In the genomic region with DNA sequence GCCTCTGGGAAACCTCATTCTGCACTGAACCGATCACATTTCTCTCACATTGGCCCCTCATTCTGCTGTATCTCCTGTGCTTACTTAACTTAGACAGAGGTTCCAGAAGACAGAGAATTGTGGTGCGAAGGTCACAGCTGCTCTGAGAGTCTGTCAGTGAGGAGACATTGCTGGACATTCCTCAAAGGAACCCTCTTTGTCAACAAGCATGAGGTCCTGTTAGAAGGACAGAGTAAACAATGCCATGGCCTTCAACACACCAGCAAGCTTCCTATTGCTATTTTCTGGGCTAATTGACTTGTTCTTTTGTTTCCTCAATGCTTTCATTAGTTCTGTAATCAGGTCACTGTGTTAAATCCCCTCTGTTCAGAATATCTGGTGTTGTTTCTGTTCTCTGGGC, we compare ENCODE assay signal across 30 cellular contexts.
"Had no signal": no experiment of that assay in that cellular context is flagged by ENCODE, and none has a peak within 500 bp of the region (broad histone marks: within the 10 kb centered on the region; RNA-seq: fewer than 3 reads in every experiment).

No MANE protein-coding gene starts in this region.

- H3K36me3 ChIP-seq: adrenal gland, cardiac muscle cell, colonic mucosa had no signal

- H3K4me3 ChIP-seq: adrenal gland, body of pancreas, cardiac muscle cell, colonic mucosa had no signal

- H3K9me3 Mint-ChIP-seq: activated CD4-positive, alpha-beta memory T cell treated with anti-CD3 and anti-CD28 coated beads for 36 hours; activated CD4-positive, alpha-beta T cell treated with anti-CD3 and anti-CD28 coated beads, Interleukin-2, amount 10 ng/mL, durations not matched to agents 24 days and 14 days; activated naive CD4-positive, alpha-beta T cell treated with anti-CD3 and anti-CD28 coated beads for 36 hours; activated naive CD4-positive, alpha-beta T cell treated with anti-CD3 and anti-CD28 coated beads, Interleukin-2, amount 50 U/mL, for 24 hours; activated naive CD8-positive, alpha-beta T cell treated with anti-CD3 and anti-CD28 coated beads for 36 hours; activated naive CD8-positive, alpha-beta T cell treated with anti-CD3 and anti-CD28 coated beads, Interleukin-2, amount 50 U/mL, for 24 hours; activated T-helper 1 cell treated with anti-CD3 and anti-CD28 coated beads, Interleukin-12 subunit alpha, Interleukin-12 subunit beta, Interleukin-2, Interleukin-4 antibody, amounts not matched to agents 30 ng/mL and 10 ng/mL and 1 ng/mL, durations not matched to agents 14 hours and 24 hours and 36 hours; activated T-helper 2 cell treated with anti-CD3 and anti-CD28 coated beads, Interferon-gamma antibody, Interleukin-2, Interleukin-4, amounts not matched to agents 10 μg/mL and 5 μg/mL and 100 μg/mL, durations not matched to agents 14 hours and 24 hours and 36 hours had no signal

- H3K9me3 ChIP-seq: adrenal gland, body of pancreas, colonic mucosa had no signal

- H3K4me3 Mint-ChIP-seq: activated CD4-positive, alpha-beta memory T cell treated with anti-CD3 and anti-CD28 coated beads for 36 hours; activated CD4-positive, alpha-beta T cell treated with anti-CD3 and anti-CD28 coated beads for 36 hours; activated CD4-positive, alpha-beta T cell treated with anti-CD3 and anti-CD28 coated beads, Interleukin-2, amount 10 ng/mL, durations not matched to agents 24 days and 14 days; activated CD8-positive, alpha-beta memory T cell treated with anti-CD3 and anti-CD28 coated beads, Interleukin-2, amount 10 ng/mL, durations not matched to agents 7 days and 5 days; activated CD8-positive, alpha-beta T cell treated with anti-CD3 and anti-CD28 coated beads, Interleukin-2, amount 10 ng/mL, durations not matched to agents 7 days and 5 days; activated naive CD4-positive, alpha-beta T cell treated with anti-CD3 and anti-CD28 coated beads for 36 hours; activated naive CD4-positive, alpha-beta T cell treated with anti-CD3 and anti-CD28 coated beads, Interleukin-2, amount 50 U/mL, for 24 hours; activated naive CD8-positive, alpha-beta T cell treated with anti-CD3 and anti-CD28 coated beads for 36 hours; activated naive CD8-positive, alpha-beta T cell treated with anti-CD3 and anti-CD28 coated beads, Interleukin-2, amount 50 U/mL, for 24 hours; activated T-helper 1 cell treated with anti-CD3 and anti-CD28 coated beads, Interleukin-12 subunit alpha, Interleukin-12 subunit beta, Interleukin-2, Interleukin-4 antibody, amounts not matched to agents 30 ng/mL and 10 ng/mL and 1 ng/mL, durations not matched to agents 14 hours and 24 hours and 36 hours had no signal

- ATAC-seq: activated CD4-positive, alpha-beta T cell treated with anti-CD3 and anti-CD28 coated beads for 36 hours; activated CD8-positive, alpha-beta memory T cell treated with anti-CD3 and anti-CD28 coated beads, Interleukin-2, amount 10 ng/mL, durations not matched to agents 7 days and 5 days; activated CD8-positive, alpha-beta T cell treated with anti-CD3 and anti-CD28 coated beads, Interleukin-2, amount 10 ng/mL, durations not matched to agents 7 days and 5 days; activated naive CD8-positive, alpha-beta T cell treated with anti-CD3 and anti-CD28 coated beads, Interleukin-2, amount 50 U/mL, for 24 hours; body of pancreas had no signal

- H3K4me1 Mint-ChIP-seq: activated CD4-positive, alpha-beta T cell treated with anti-CD3 and anti-CD28 coated beads for 36 hours; activated CD4-positive, alpha-beta T cell treated with anti-CD3 and anti-CD28 coated beads, Interleukin-2, amount 10 ng/mL, durations not matched to agents 24 days and 14 days; activated CD8-positive, alpha-beta memory T cell treated with anti-CD3 and anti-CD28 coated beads, Interleukin-2, amount 10 ng/mL, durations not matched to agents 7 days and 5 days; activated naive CD4-positive, alpha-beta T cell treated with anti-CD3 and anti-CD28 coated beads, Interleukin-2, amount 50 U/mL, for 24 hours; activated naive CD8-positive, alpha-beta T cell treated with anti-CD3 and anti-CD28 coated beads for 36 hours; activated naive CD8-positive, alpha-beta T cell treated with anti-CD3 and anti-CD28 coated beads, Interleukin-2, amount 50 U/mL, for 24 hours had no signal

- H3K27me3 Mint-ChIP-seq: activated CD4-positive, alpha-beta memory T cell treated with anti-CD3 and anti-CD28 coated beads for 36 hours; activated CD4-positive, alpha-beta T cell treated with anti-CD3 and anti-CD28 coated beads, Interleukin-2, amount 10 ng/mL, durations not matched to agents 24 days and 14 days; activated CD8-positive, alpha-beta memory T cell treated with anti-CD3 and anti-CD28 coated beads, Interleukin-2, amount 10 ng/mL, durations not matched to agents 7 days and 5 days; activated naive CD4-positive, alpha-beta T cell treated with anti-CD3 and anti-CD28 coated beads, Interleukin-2, amount 50 U/mL, for 24 hours; activated naive CD8-positive, alpha-beta T cell treated with anti-CD3 and anti-CD28 coated beads, Interleukin-2, amount 50 U/mL, for 24 hours had no signal

- H3K36me3 Mint-ChIP-seq: activated CD4-positive, alpha-beta memory T cell treated with anti-CD3 and anti-CD28 coated beads for 36 hours; activated CD8-positive, alpha-beta memory T cell treated with anti-CD3 and anti-CD28 coated beads, Interleukin-2, amount 10 ng/mL, durations not matched to agents 7 days and 5 days; activated naive CD4-positive, alpha-beta T cell treated with anti-CD3 and anti-CD28 coated beads, Interleukin-2, amount 50 U/mL, for 24 hours; activated naive CD8-positive, alpha-beta T cell treated with anti-CD3 and anti-CD28 coated beads for 36 hours had no signal

- H3K4me1 ChIP-seq: adrenal gland, colonic mucosa had no signal

- H3K27ac Mint-ChIP-seq: activated CD4-positive, alpha-beta memory T cell treated with anti-CD3 and anti-CD28 coated beads for 36 hours; activated CD4-positive, alpha-beta T cell treated with anti-CD3 and anti-CD28 coated beads for 36 hours; activated CD4-positive, alpha-beta T cell treated with anti-CD3 and anti-CD28 coated beads, Interleukin-2, amount 10 ng/mL, durations not matched to agents 24 days and 14 days; activated CD8-positive, alpha-beta memory T cell treated with anti-CD3 and anti-CD28 coated beads, Interleukin-2, amount 10 ng/mL, durations not matched to agents 7 days and 5 days; activated CD8-positive, alpha-beta T cell treated with anti-CD3 and anti-CD28 coated beads, Interleukin-2, amount 10 ng/mL, durations not matched to agents 7 days and 5 days; activated naive CD4-positive, alpha-beta T cell treated with anti-CD3 and anti-CD28 coated beads for 36 hours; activated naive CD4-positive, alpha-beta T cell treated with anti-CD3 and anti-CD28 coated beads, Interleukin-2, amount 50 U/mL, for 24 hours; activated naive CD8-positive, alpha-beta T cell treated with anti-CD3 and anti-CD28 coated beads for 36 hours; activated naive CD8-positive, alpha-beta T cell treated with anti-CD3 and anti-CD28 coated beads, Interleukin-2, amount 50 U/mL, for 24 hours; activated T-helper 1 cell treated with anti-CD3 and anti-CD28 coated beads, Interleukin-12 subunit alpha, Interleukin-12 subunit beta, Interleukin-2, Interleukin-4 antibody, amounts not matched to agents 30 ng/mL and 10 ng/mL and 1 ng/mL, durations not matched to agents 14 hours and 24 hours and 36 hours; activated T-helper 2 cell treated with anti-CD3 and anti-CD28 coated beads, Interferon-gamma antibody, Interleukin-2, Interleukin-4, amounts not matched to agents 10 μg/mL and 5 μg/mL and 100 μg/mL, durations not matched to agents 14 hours and 24 hours and 36 hours had no signal

- H3K27me3 ChIP-seq: adrenal gland, body of pancreas, cardiac muscle cell, colonic mucosa had no signal

- DNase-seq: activated CD4-positive, alpha-beta memory T cell treated with anti-CD3 and anti-CD28 coated beads for 36 hours; activated CD4-positive, alpha-beta T cell treated with anti-CD3 and anti-CD28 coated beads for 36 hours; activated CD4-positive, alpha-beta T cell treated with anti-CD3 and anti-CD28 coated beads, Interleukin-2, amount 10 ng/mL, durations not matched to agents 24 days and 14 days; activated CD4-positive, CD25-positive, alpha-beta regulatory T cell; activated CD4-positive, CD25-positive, alpha-beta regulatory T cell treated with anti-CD3 and anti-CD28 coated beads, Interleukin-2, amount 50 U/mL, for 72 hours; activated CD8-positive, alpha-beta memory T cell treated with anti-CD3 and anti-CD28 coated beads, Interleukin-2, amount 10 ng/mL, durations not matched to agents 7 days and 5 days; activated CD8-positive, alpha-beta memory T cell treated with anti-CD3 and anti-CD28 coated beads, Interleukin-2, amount 50 U/mL, for 4 hours; activated CD8-positive, alpha-beta T cell treated with anti-CD3 and anti-CD28 coated beads, Interleukin-2, amount 10 ng/mL, durations not matched to agents 7 days and 5 days; activated effector memory CD4-positive, alpha-beta T cell treated with anti-CD3 and anti-CD28 coated beads, Interleukin-2, amount 50 U/mL, for 16 hours; activated naive CD4-positive, alpha-beta T cell treated with anti-CD3 and anti-CD28 coated beads for 36 hours; activated naive CD8-positive, alpha-beta T cell treated with anti-CD3 and anti-CD28 coated beads for 36 hours; activated naive CD8-positive, alpha-beta T cell treated with anti-CD3 and anti-CD28 coated beads, Interleukin-2, amount 50 U/mL, for 24 hours; activated T-cell treated with anti-CD3 and anti-CD28 coated beads, Interleukin-2, amount 50 U/mL, for 1 hour; activated T-cell treated with anti-CD3 and anti-CD28 coated beads, Interleukin-2, amount 50 U/mL, for 48 hours; adrenal gland; amygdala; aorta; body of pancreas; central memory CD4-positive, alpha-beta T cell; cerebellar nuclear complex; colonic mucosa; effector CD8-positive, alpha-beta T cell; foreskin fibroblast; head of caudate nucleus; T-helper 2 cell had no signal

- H3K27ac ChIP-seq: adrenal gland, body of pancreas, cardiac muscle cell, colonic mucosa, epithelial cell of prostate had no signal
